In genomic region chr14:51336304-51336703, GRCh38 we compare ENCODE assay signal across 1 cellular context.
TF ChIP-seq lines count a peak whose summit lies in the region.

No MANE protein-coding gene starts in this region.

TF ChIP-seq in WTC11, 78 proteins besides CTCF, POLR2A, EP300 and RAD21 (continued from another document):
- TF ChIP-seq NR3C1 (CRISPR knock-in tag; conservative IDR thresholded peaks at IDR 0.05; ENCODE audit: low read depth) (no peak), EMX1 (CRISPR knock-in tag; IDR thresholded peaks at IDR 0.05) (no peak)
